1 cellular context compared by ENCODE assay signal in genomic region chrX:153104959-153105358, GRCh38. TPM values are rescaled to one million over a fixed set of nuclear protein-coding genes. Genes with fewer than 3 reads are reported as not detected.
"Had no signal": no experiment of that assay in that cellular context is flagged by ENCODE, and none has a peak within 500 bp of the region (broad histone marks: within the 10 kb centered on the region; RNA-seq: fewer than 3 reads in every experiment).

No MANE protein-coding gene starts in this region.

RNA-seq across cellular contexts. Expression of gene PNMA3, which starts 48.7 kb away (rescaled TPM):
- total RNA-seq: osteoblast had no signal
